1 cellular context compared by ENCODE assay signal in the genomic region with DNA sequence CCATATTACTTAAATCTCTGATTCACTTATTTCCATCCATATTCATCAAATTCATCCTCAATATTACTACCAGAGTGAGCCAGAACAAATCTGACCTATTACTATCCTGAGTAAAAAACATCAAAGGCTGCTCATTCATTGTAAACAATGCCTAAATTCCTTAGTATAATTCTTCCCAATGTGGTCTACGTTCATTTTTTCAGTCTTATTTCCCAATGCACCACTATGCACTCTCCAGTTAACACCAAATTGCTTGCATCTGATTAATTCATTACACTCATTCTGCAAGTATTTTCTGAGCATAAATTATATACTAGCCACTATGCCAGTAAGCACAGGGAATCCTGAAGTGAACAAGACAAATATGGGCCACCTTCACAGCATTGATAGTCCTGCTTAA.
TF ChIP-seq lines count a peak whose summit lies in the region.

No MANE protein-coding gene starts in this region.

TF ChIP-seq in GM12878, 131 proteins besides CTCF, POLR2A, EP300 and RAD21 (continued from another document):
- TF ChIP-seq HDGF (IDR thresholded peaks at IDR 0.05): no peak
- TF ChIP-seq, protein P1, sequence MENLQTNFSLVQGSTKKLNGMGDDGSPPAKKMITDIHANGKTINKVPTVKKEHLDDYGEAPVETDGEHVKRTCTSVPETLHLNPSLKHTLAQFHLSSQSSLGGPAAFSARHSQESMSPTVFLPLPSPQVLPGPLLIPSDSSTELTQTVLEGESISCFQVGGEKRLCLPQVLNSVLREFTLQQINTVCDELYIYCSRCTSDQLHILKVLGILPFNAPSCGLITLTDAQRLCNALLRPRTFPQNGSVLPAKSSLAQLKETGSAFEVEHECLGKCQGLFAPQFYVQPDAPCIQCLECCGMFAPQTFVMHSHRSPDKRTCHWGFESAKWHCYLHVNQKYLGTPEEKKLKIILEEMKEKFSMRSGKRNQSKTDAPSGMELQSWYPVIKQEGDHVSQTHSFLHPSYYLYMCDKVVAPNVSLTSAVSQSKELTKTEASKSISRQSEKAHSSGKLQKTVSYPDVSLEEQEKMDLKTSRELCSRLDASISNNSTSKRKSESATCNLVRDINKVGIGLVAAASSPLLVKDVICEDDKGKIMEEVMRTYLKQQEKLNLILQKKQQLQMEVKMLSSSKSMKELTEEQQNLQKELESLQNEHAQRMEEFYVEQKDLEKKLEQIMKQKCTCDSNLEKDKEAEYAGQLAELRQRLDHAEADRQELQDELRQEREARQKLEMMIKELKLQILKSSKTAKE (IDR thresholded peaks at IDR 0.05; ENCODE audit: low read depth, poor library complexity, severe bottlenecking): no peak
- TF ChIP-seq, protein P2, sequence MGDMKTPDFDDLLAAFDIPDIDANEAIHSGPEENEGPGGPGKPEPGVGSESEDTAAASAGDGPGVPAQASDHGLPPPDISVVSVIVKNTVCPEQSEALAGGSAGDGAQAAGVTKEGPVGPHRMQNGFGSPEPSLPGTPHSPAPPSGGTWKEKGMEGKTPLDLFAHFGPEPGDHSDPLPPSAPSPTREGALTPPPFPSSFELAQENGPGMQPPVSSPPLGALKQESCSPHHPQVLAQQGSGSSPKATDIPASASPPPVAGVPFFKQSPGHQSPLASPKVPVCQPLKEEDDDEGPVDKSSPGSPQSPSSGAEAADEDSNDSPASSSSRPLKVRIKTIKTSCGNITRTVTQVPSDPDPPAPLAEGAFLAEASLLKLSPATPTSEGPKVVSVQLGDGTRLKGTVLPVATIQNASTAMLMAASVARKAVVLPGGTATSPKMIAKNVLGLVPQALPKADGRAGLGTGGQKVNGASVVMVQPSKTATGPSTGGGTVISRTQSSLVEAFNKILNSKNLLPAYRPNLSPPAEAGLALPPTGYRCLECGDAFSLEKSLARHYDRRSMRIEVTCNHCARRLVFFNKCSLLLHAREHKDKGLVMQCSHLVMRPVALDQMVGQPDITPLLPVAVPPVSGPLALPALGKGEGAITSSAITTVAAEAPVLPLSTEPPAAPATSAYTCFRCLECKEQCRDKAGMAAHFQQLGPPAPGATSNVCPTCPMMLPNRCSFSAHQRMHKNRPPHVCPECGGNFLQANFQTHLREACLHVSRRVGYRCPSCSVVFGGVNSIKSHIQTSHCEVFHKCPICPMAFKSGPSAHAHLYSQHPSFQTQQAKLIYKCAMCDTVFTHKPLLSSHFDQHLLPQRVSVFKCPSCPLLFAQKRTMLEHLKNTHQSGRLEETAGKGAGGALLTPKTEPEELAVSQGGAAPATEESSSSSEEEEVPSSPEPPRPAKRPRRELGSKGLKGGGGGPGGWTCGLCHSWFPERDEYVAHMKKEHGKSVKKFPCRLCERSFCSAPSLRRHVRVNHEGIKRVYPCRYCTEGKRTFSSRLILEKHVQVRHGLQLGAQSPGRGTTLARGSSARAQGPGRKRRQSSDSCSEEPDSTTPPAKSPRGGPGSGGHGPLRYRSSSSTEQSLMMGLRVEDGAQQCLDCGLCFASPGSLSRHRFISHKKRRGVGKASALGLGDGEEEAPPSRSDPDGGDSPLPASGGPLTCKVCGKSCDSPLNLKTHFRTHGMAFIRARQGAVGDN (IDR thresholded peaks at IDR 0.05): no peak
- TF ChIP-seq, protein P3, sequence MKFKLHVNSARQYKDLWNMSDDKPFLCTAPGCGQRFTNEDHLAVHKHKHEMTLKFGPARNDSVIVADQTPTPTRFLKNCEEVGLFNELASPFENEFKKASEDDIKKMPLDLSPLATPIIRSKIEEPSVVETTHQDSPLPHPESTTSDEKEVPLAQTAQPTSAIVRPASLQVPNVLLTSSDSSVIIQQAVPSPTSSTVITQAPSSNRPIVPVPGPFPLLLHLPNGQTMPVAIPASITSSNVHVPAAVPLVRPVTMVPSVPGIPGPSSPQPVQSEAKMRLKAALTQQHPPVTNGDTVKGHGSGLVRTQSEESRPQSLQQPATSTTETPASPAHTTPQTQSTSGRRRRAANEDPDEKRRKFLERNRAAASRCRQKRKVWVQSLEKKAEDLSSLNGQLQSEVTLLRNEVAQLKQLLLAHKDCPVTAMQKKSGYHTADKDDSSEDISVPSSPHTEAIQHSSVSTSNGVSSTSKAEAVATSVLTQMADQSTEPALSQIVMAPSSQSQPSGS (IDR thresholded peaks at IDR 0.05; ENCODE audit: low read length): no peak
- no peak for TF ChIP-seq TCF7 (IDR thresholded peaks at IDR 0.05; ENCODE audit: borderline replicate concordance)
- TF ChIP-seq CHD4 (IDR thresholded peaks at IDR 0.05): no peak
- TF ChIP-seq ATF7 (IDR thresholded peaks at IDR 0.05; ENCODE audit: low read depth): no peak
- TF ChIP-seq SP1 (IDR thresholded peaks at IDR 0.05; ENCODE audit: low read depth, low read length): no peak
- TF ChIP-seq, protein P4, sequence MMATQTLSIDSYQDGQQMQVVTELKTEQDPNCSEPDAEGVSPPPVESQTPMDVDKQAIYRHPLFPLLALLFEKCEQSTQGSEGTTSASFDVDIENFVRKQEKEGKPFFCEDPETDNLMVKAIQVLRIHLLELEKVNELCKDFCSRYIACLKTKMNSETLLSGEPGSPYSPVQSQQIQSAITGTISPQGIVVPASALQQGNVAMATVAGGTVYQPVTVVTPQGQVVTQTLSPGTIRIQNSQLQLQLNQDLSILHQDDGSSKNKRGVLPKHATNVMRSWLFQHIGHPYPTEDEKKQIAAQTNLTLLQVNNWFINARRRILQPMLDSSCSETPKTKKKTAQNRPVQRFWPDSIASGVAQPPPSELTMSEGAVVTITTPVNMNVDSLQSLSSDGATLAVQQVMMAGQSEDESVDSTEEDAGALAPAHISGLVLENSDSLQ (IDR thresholded peaks at IDR 0.05): no peak
- no peak for TF ChIP-seq MYC (IDR thresholded peaks at IDR 0.05; ENCODE audit: insufficient read depth, insufficient read length, insufficient replicate concordance, low read length, severe bottlenecking)
- TF ChIP-seq SIX5 (IDR thresholded peaks at IDR 0.05; ENCODE audit: low read depth, low read length, severe bottlenecking): no peak
- no peak for TF ChIP-seq BHLHE40 (IDR thresholded peaks at IDR 0.05; ENCODE audit: borderline replicate concordance in 1 of 2, low read depth in 2 of 2, low read length in 1 of 2)
- no peak for TF ChIP-seq ZBED1 (IDR thresholded peaks at IDR 0.05; ENCODE audit: borderline replicate concordance)
- TF ChIP-seq, protein P5, sequence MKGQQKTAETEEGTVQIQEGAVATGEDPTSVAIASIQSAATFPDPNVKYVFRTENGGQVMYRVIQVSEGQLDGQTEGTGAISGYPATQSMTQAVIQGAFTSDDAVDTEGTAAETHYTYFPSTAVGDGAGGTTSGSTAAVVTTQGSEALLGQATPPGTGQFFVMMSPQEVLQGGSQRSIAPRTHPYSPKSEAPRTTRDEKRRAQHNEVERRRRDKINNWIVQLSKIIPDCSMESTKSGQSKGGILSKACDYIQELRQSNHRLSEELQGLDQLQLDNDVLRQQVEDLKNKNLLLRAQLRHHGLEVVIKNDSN (IDR thresholded peaks at IDR 0.05; ENCODE audit: borderline replicate concordance, extremely low read length, insufficient read depth, low read depth, low read length): no peak
- TF ChIP-seq ZNF622 (IDR thresholded peaks at IDR 0.05): no peak
